Comparison of ENCODE assay signal across 8 cellular contexts in the genomic region with DNA sequence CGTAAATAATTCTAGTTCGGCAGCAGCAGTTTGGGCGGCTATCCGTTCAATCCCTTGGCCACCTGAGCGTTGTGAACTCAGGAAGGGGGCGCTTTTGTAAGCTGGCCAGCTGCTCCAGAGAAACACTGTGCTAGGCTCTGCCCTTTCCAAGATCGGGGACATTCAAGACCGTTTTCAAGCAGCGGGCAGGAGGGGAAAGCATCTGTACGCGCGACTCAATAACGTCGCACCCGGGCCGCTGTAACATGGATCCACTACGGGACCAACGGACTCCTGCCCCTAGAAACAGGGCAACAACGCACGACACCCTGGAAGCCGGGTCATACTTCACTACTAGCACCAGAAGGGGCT. TPM values are rescaled to one million over a fixed set of nuclear protein-coding genes. Genes with fewer than 3 reads are reported as not detected.
DNase-seq lines count a peak whose midpoint lies in the region; ATAC-seq and TF ChIP-seq lines count a peak whose summit lies in the region.

No MANE protein-coding gene starts in this region.

- no peak for DNase-seq in LNCaP clone FGC (ENCODE audit: low read depth)
- DNase-seq in activated T-helper 1 cell treated with anti-CD3 and anti-CD28 coated beads, Interleukin-12 subunit alpha, Interleukin-12 subunit beta, Interleukin-2, Interleukin-4 antibody, amounts not matched to agents 30 ng/mL and 10 ng/mL and 1 ng/mL, durations not matched to agents 14 hours and 24 hours and 36 hours (ENCODE audit: low spot score): no peak
- DNase-seq in kidney tubule cell (ENCODE audit: low spot score): peak; percentile 45
- no peak for DNase-seq in tibial artery
- no peak for DNase-seq in NCI-H2196 (lab: John Stamatoyannopoulos, UW; ENCODE audit: unreplicated experiment)

- H3K27me3 ChIP-seq in BLaER1 (no peaks in the 10 kb centered on the region), tibial artery (peaks cover 0 to 5% of the 10 kb centered on the region in 2 donors)

- H3K36me3 ChIP-seq in BLaER1 (peaks cover 31% of the 10 kb centered on the region), tibial artery (no peaks in the 10 kb centered on the region)

- H3K27ac Mint-ChIP-seq in activated T-helper 1 cell treated with anti-CD3 and anti-CD28 coated beads, Interleukin-12 subunit alpha, Interleukin-12 subunit beta, Interleukin-2, Interleukin-4 antibody, amounts not matched to agents 30 ng/mL and 10 ng/mL and 1 ng/mL, durations not matched to agents 14 hours and 24 hours and 36 hours: peak overlapping the region; percentile 92

- H3K4me3 Mint-ChIP-seq in activated T-helper 1 cell treated with anti-CD3 and anti-CD28 coated beads, Interleukin-12 subunit alpha, Interleukin-12 subunit beta, Interleukin-2, Interleukin-4 antibody, amounts not matched to agents 30 ng/mL and 10 ng/mL and 1 ng/mL, durations not matched to agents 14 hours and 24 hours and 36 hours: peak overlapping the region; percentile 96

- no peaks in the 10 kb centered on the region for H3K9me3 Mint-ChIP-seq in activated T-helper 1 cell treated with anti-CD3 and anti-CD28 coated beads, Interleukin-12 subunit alpha, Interleukin-12 subunit beta, Interleukin-2, Interleukin-4 antibody, amounts not matched to agents 30 ng/mL and 10 ng/mL and 1 ng/mL, durations not matched to agents 14 hours and 24 hours and 36 hours

- H3K9me3 ChIP-seq in BLaER1 (no peaks in the 10 kb centered on the region), tibial artery (no peaks in the 10 kb centered on the region)

- no peak for TF ChIP-seq CTCF in LNCaP clone FGC (IDR thresholded peaks at IDR 0.05; ENCODE audit: control insufficient read depth, extremely low read depth, insufficient read depth)
- TF ChIP-seq CTCF in tibial artery (IDR thresholded peaks at IDR 0.05): no peak

- intact Hi-C loops in activated T-helper 1 cell treated with anti-CD3 and anti-CD28 coated beads, Interleukin-12 subunit alpha, Interleukin-12 subunit beta, Interleukin-2, Interleukin-4 antibody, amounts not matched to agents 30 ng/mL and 10 ng/mL and 1 ng/mL, durations not matched to agents 14 hours and 24 hours and 36 hours (cut with micrococcal nuclease): loop anchor here (1.0 to 2.0 kb wide), 4 partner anchors 16 to 143 kb away; no protein-coding TSS in a partner anchor
- intact Hi-C loops in tibial artery (cut with DNase I; ENCODE audit: low total_unique reads): loop anchor here (5.0 kb wide), 1 partner anchor 60 kb away; no protein-coding TSS in a partner anchor

- peaks cover 25% of the 10 kb centered on the region for H4K20me1 ChIP-seq in BLaER1

- H3K4me3 ChIP-seq in BLaER1: peak overlapping the region; percentile 92
- peak overlapping the region; percentile 92 for H3K4me3 ChIP-seq in LNCaP clone FGC (ENCODE audit: low read depth, low read length)
- H3K4me3 ChIP-seq in tibial artery: peak overlapping the region; percentile 52 to 63

- H3K36me3 Mint-ChIP-seq in activated T-helper 1 cell treated with anti-CD3 and anti-CD28 coated beads, Interleukin-12 subunit alpha, Interleukin-12 subunit beta, Interleukin-2, Interleukin-4 antibody, amounts not matched to agents 30 ng/mL and 10 ng/mL and 1 ng/mL, durations not matched to agents 14 hours and 24 hours and 36 hours (ENCODE audit: low read depth): peaks cover 16% of the 10 kb centered on the region

- peaks cover 2% of the 10 kb centered on the region for H3K27me3 Mint-ChIP-seq in activated T-helper 1 cell treated with anti-CD3 and anti-CD28 coated beads, Interleukin-12 subunit alpha, Interleukin-12 subunit beta, Interleukin-2, Interleukin-4 antibody, amounts not matched to agents 30 ng/mL and 10 ng/mL and 1 ng/mL, durations not matched to agents 14 hours and 24 hours and 36 hours (ENCODE audit: insufficient read depth)

- ATAC-seq in GM19035 (IDR thresholded peaks at IDR 0.05; ENCODE audit: unreplicated experiment) (peak; percentile 1), HG02571 (IDR thresholded peaks at IDR 0.05; ENCODE audit: unreplicated experiment) (no peak)

- H3K27ac ChIP-seq in BLaER1: peak overlapping the region; percentile 89
- H3K27ac ChIP-seq in tibial artery: no peak overlapping the region

- H3K4me2 ChIP-seq in BLaER1: peak overlapping the region; percentile 79

- H3K4me1 Mint-ChIP-seq in activated T-helper 1 cell treated with anti-CD3 and anti-CD28 coated beads, Interleukin-12 subunit alpha, Interleukin-12 subunit beta, Interleukin-2, Interleukin-4 antibody, amounts not matched to agents 30 ng/mL and 10 ng/mL and 1 ng/mL, durations not matched to agents 14 hours and 24 hours and 36 hours (ENCODE audit: low read depth): peaks cover 40% of the 10 kb centered on the region

- peak overlapping the region; percentile 95 for H3K9ac ChIP-seq in BLaER1

- peaks cover 54% of the 10 kb centered on the region for H3K4me1 ChIP-seq in BLaER1
- peaks cover 0 to 13% (median 11%) of the 10 kb centered on the region in 4 donors for H3K4me1 ChIP-seq in tibial artery

RNA-seq across cellular contexts. Expression of gene TOP2A, which starts 0.5 kb away (rescaled TPM):
- total RNA-seq in activated T-helper 1 cell treated with anti-CD3 and anti-CD28 coated beads, Interleukin-12 subunit alpha, Interleukin-12 subunit beta, Interleukin-2, Interleukin-4 antibody, amounts not matched to agents 30 ng/mL and 10 ng/mL and 1 ng/mL, durations not matched to agents 14 hours and 24 hours and 36 hours: 161 and 174 TPM in 2 replicates

RNA-seq across cellular contexts. Expression of gene IGFBP4, which starts 26.0 kb away (rescaled TPM):
- 83.9 and 84.3 TPM in 2 replicates for total RNA-seq in activated T-helper 1 cell treated with anti-CD3 and anti-CD28 coated beads, Interleukin-12 subunit alpha, Interleukin-12 subunit beta, Interleukin-2, Interleukin-4 antibody, amounts not matched to agents 30 ng/mL and 10 ng/mL and 1 ng/mL, durations not matched to agents 14 hours and 24 hours and 36 hours

RNA-seq across cellular contexts. Expression of gene GJD3, which starts 52.7 kb away (rescaled TPM):
- total RNA-seq in activated T-helper 1 cell treated with anti-CD3 and anti-CD28 coated beads, Interleukin-12 subunit alpha, Interleukin-12 subunit beta, Interleukin-2, Interleukin-4 antibody, amounts not matched to agents 30 ng/mL and 10 ng/mL and 1 ng/mL, durations not matched to agents 14 hours and 24 hours and 36 hours: 0.44 and 0.56 TPM in 2 replicates
